Comparison of ENCODE assay signal across 12 cellular contexts in genomic region chr13:22017226-22017625, GRCh38.
A peak's percentile ranks its signal among the peaks of the same experiment; 100 is the strongest.
DNase-seq lines count a peak whose midpoint lies in the region; ATAC-seq and TF ChIP-seq lines count a peak whose summit lies in the region.
"Had no signal": no experiment of that assay in that cellular context is flagged by ENCODE, and none has a peak within 500 bp of the region (broad histone marks: within the 10 kb centered on the region; RNA-seq: fewer than 3 reads in every experiment).

No MANE protein-coding gene starts in this region.

- no peaks in the 10 kb centered on the region for H3K9me3 Mint-ChIP-seq in CD4-positive, alpha-beta memory T cell

- ATAC-seq in GM18505 (IDR thresholded peaks at IDR 0.05; ENCODE audit: unreplicated experiment) (peak; percentile 99), GM19463 (IDR thresholded peaks at IDR 0.05; ENCODE audit: unreplicated experiment) (peak; percentile 95), HG03103 (IDR thresholded peaks at IDR 0.05; ENCODE audit: low read depth, unreplicated experiment) (peak; percentile 86)

- H3K36me3 ChIP-seq in CD4-positive, alpha-beta memory T cell (ENCODE audit: insufficient read depth, low read length), result no peaks in the 10 kb centered on the region
- H3K36me3 ChIP-seq: colonic mucosa, heart right ventricle, thoracic aorta had no signal

- peak overlapping the region in 1 of 7 donors; percentile 1 for H3K27ac Mint-ChIP-seq in CD4-positive, alpha-beta memory T cell

- no peak overlapping the region for H3K27ac ChIP-seq in CD4-positive, alpha-beta memory T cell (ENCODE audit: low read depth, low read length)
- H3K27ac ChIP-seq in coronary artery, result no peak overlapping the region
- H3K27ac ChIP-seq: colonic mucosa, heart right ventricle, thoracic aorta had no signal

- no peaks in the 10 kb centered on the region for H3K27me3 Mint-ChIP-seq in CD4-positive, alpha-beta memory T cell

- intact Hi-C loops in CD4-positive, alpha-beta memory T cell (cut with micrococcal nuclease), result no loop called here

- H3K4me1 Mint-ChIP-seq in CD4-positive, alpha-beta memory T cell, result peaks cover 6 to 14% (median 10%) of the 10 kb centered on the region in 4 donors

- no peaks in the 10 kb centered on the region for H3K27me3 ChIP-seq in CD4-positive, alpha-beta memory T cell (ENCODE audit: insufficient read depth, low read length)
- H3K27me3 ChIP-seq: colonic mucosa, heart right ventricle had no signal

- H3K36me3 Mint-ChIP-seq in CD4-positive, alpha-beta memory T cell, result no peaks in the 10 kb centered on the region

- H3K4me1 ChIP-seq in CD4-positive, alpha-beta memory T cell (ENCODE audit: insufficient read depth, low read length), result no peaks in the 10 kb centered on the region
- H3K4me1 ChIP-seq: colonic mucosa had no signal

- H3K4me3 ChIP-seq in CD4-positive, alpha-beta memory T cell (ENCODE audit: low read length in 2 of 2), result no peak overlapping the region
- H3K4me3 ChIP-seq in coronary artery, result no peak overlapping the region
- H3K4me3 ChIP-seq: colonic mucosa, heart right ventricle, thoracic aorta had no signal

- TF ChIP-seq POLR2A in GM18505 (IDR thresholded peaks at IDR 0.05; ENCODE audit: borderline replicate concordance, extremely low read depth, insufficient read depth, insufficient read length), result no peak

- DNase-seq in SKM-1 (lab: John Stamatoyannopoulos, UW; ENCODE audit: unreplicated experiment) (peak; percentile 81), SHP77 (lab: John Stamatoyannopoulos, UW) (no peak), GM10248 (ENCODE audit: extremely low spot score) (no peak), coronary artery (ENCODE audit: low spot score) (no peak)
- no peak for DNase-seq in CD4-positive, alpha-beta memory T cell
- DNase-seq: colonic mucosa, heart right ventricle, NCI-H146 had no signal

- POLR2A ChIA-PET in CD4-positive, alpha-beta memory T cell (lab: Charles Lee; ENCODE audit: partially characterized antibody), result interaction anchor here (1.2 kb wide), 1 partner anchor 44 kb away, joined by 4 read pairs; no protein-coding TSS in a partner anchor
- POLR2A ChIA-PET in GM10248 (lab: Yijun Ruan, JAX), result no interaction called here

- CTCF ChIA-PET in CD4-positive, alpha-beta memory T cell (lab: Charles Lee; ENCODE audit: partially characterized antibody), result no interaction called here
- CTCF ChIA-PET in GM10248 (lab: Yijun Ruan, JAX), result interaction anchor here (1.6 to 1.7 kb wide), 2 partner anchors 9 to 30 kb away, joined by 4 read pairs; no protein-coding TSS in a partner anchor

- H3K9me3 ChIP-seq in CD4-positive, alpha-beta memory T cell (ENCODE audit: control insufficient read depth in 1 of 2, low read length in 2 of 2), result no peaks in the 10 kb centered on the region
- H3K9me3 ChIP-seq: colonic mucosa, thoracic aorta had no signal

- no peak for TF ChIP-seq CTCF in GM10248 (IDR thresholded peaks at IDR 0.05; ENCODE audit: control extremely low read depth, extremely low read depth, low read depth, missing control alignments)
- TF ChIP-seq CTCF in coronary artery (IDR thresholded peaks at IDR 0.05), result no peak

- H3K4me3 Mint-ChIP-seq in CD4-positive, alpha-beta memory T cell, result peak overlapping the region in 1 of 8 donors; percentile 2
